12 cellular contexts compared by ENCODE assay signal in the genomic region with DNA sequence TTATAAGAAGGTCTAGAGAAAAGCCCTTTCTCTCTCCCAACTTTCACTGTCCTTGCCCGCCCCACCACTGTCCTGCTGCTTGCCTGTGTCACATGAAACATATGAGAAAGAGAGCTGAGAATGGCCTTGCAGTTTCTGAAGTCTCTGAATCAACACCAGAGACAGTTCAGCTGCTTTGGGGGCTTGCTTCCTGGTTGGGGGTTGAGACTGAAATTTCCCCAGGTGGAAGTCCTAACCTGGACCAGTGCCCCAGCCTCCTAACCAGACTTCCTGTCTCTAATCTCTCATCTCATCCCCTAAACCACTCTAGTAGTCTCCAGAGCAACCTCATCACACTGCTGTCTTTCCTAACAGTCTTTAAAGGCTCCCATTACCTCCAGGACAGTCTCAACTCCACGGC. TPM values are rescaled to one million over a fixed set of nuclear protein-coding genes. Genes with fewer than 3 reads are reported as not detected.
DNase-seq lines count a peak whose midpoint lies in the region; ATAC-seq and TF ChIP-seq lines count a peak whose summit lies in the region.
"Had no signal": no experiment of that assay in that cellular context is flagged by ENCODE, and none has a peak within 500 bp of the region (broad histone marks: within the 10 kb centered on the region; RNA-seq: fewer than 3 reads in every experiment).

No MANE protein-coding gene starts in this region.

- H3K4me2 ChIP-seq in BLaER1: peak overlapping the region; percentile 55

- H3K4me3 ChIP-seq in BLaER1: no peak overlapping the region
- H3K4me3 ChIP-seq: left lung had no signal

- TF ChIP-seq CTCF in endothelial cell (IDR thresholded peaks at IDR 0.05; ENCODE audit: unreplicated experiment): no peak

- 0 out of 2 replicates have a peak, but pooled peaks cover 4% of the 10 kb centered on the region for H3K9me3 ChIP-seq in BLaER1
- H3K9me3 ChIP-seq: left lung had no signal

- H3K4me1 ChIP-seq in BLaER1: peaks cover 74% of the 10 kb centered on the region

- no peak overlapping the region for H3K4me3 Mint-ChIP-seq in endothelial cell (ENCODE audit: unreplicated experiment)
- H3K4me3 Mint-ChIP-seq: activated naive CD4-positive, alpha-beta T cell treated with anti-CD3 and anti-CD28 coated beads, Interleukin-2, amount 10 ng/mL, durations not matched to agents 7 days and 5 days; B cell had no signal

- H3K4me1 Mint-ChIP-seq in endothelial cell (ENCODE audit: unreplicated experiment): peaks cover 50% of the 10 kb centered on the region

- H3K27me3 ChIP-seq in BLaER1: no peaks in the 10 kb centered on the region
- H3K27me3 ChIP-seq: left lung had no signal

- ATAC-seq in GM19468 (IDR thresholded peaks at IDR 0.05; ENCODE audit: extremely low read depth, unreplicated experiment): peak; percentile 68
- ATAC-seq in HG03135 (IDR thresholded peaks at IDR 0.05; ENCODE audit: unreplicated experiment): peak; percentile 63
- ATAC-seq: left lung had no signal

- no peak for DNase-seq in endothelial cell (ENCODE audit: low spot score)
- no peak for DNase-seq in activated CD4-positive, alpha-beta T cell treated with anti-CD3 and anti-CD28 coated beads for 1 hour
- DNase-seq in NCI-H1092 treated with DMSO at 0.1 percent for 48 hours (lab: John Stamatoyannopoulos, UW): no peak
- no peak for DNase-seq in foreskin melanocyte
- DNase-seq in activated naive CD4-positive, alpha-beta T cell (lab: John Stamatoyannopoulos, UW): no peak
- DNase-seq: activated naive CD4-positive, alpha-beta T cell treated with anti-CD3 and anti-CD28 coated beads, Interleukin-2, amount 10 ng/mL, durations not matched to agents 7 days and 5 days; left lung; NCI-H2171 treated with DMSO at 0.1 percent for 48 hours had no signal

- peaks cover 2% of the 10 kb centered on the region for H3K27me3 Mint-ChIP-seq in endothelial cell (ENCODE audit: unreplicated experiment)
- H3K27me3 Mint-ChIP-seq: activated naive CD4-positive, alpha-beta T cell treated with anti-CD3 and anti-CD28 coated beads, Interleukin-2, amount 10 ng/mL, durations not matched to agents 7 days and 5 days; B cell had no signal

- 0 out of 2 replicates have a peak overlapping the region, but pooled peaks have one; percentile 9 for H3K9ac ChIP-seq in BLaER1

- H3K36me3 Mint-ChIP-seq in endothelial cell (ENCODE audit: low read depth, unreplicated experiment): peaks cover 5% of the 10 kb centered on the region
- H3K36me3 Mint-ChIP-seq: activated naive CD4-positive, alpha-beta T cell treated with anti-CD3 and anti-CD28 coated beads, Interleukin-2, amount 10 ng/mL, durations not matched to agents 7 days and 5 days had no signal

- peak overlapping the region; percentile 24; the same call in 1 of the 2 replicates for H3K27ac ChIP-seq in BLaER1

- peaks cover 53% of the 10 kb centered on the region for H3K36me3 ChIP-seq in BLaER1
- H3K36me3 ChIP-seq: left lung had no signal

- peak overlapping the region; percentile 85 for H3K27ac Mint-ChIP-seq in endothelial cell (ENCODE audit: unreplicated experiment)
- H3K27ac Mint-ChIP-seq: activated naive CD4-positive, alpha-beta T cell treated with anti-CD3 and anti-CD28 coated beads, Interleukin-2, amount 10 ng/mL, durations not matched to agents 7 days and 5 days; B cell had no signal

- H4K20me1 ChIP-seq in BLaER1: peaks cover 75% of the 10 kb centered on the region

- H3K9me3 Mint-ChIP-seq in endothelial cell (ENCODE audit: unreplicated experiment): no peaks in the 10 kb centered on the region
- H3K9me3 Mint-ChIP-seq: activated naive CD4-positive, alpha-beta T cell treated with anti-CD3 and anti-CD28 coated beads, Interleukin-2, amount 10 ng/mL, durations not matched to agents 7 days and 5 days had no signal

RNA-seq across cellular contexts. Expression of a gene that starts 10.7 kb away (rescaled TPM):
- 29.4 TPM for total RNA-seq in endothelial cell (ENCODE audit: unreplicated experiment)
